1 cellular context compared by ENCODE assay signal in the genomic region with DNA sequence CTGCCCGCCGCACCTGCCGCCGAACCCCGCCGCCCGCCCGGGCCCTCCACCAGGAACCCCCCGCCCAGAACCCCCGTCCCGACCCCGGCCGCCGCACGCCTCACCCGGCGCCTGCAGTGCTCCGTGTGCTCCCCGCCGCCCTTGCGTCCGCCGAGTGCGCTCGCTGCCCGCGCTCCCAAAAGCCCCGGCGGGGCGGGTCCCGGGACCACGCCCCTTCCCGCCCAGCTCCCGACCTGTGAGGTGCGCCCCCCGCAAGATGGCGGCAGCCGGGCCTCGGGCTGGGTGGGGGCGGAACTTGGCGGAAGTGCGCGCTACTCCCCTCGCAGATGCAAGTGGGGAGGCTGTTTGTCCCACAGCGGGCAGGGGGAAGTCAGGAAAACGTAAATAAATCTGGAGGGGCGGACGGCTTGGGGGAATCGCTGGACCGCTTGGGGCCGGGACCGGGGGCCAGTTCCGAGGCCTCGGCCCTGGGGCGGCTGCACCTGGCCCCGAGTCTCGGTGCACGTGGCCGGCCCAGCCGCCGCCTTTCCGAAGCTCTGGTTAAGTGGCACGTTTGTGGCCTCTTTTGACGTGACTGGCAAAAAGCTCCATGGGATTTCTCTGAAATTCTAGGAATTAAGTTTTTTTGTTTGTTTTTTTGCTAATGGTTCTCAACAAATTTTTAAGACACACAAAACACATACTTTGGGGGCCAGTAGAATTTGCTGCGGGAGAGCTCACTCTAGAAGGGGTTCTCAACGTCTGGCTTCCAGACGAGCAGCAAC.
A peak's percentile ranks its signal among the peaks of the same experiment; 100 is the strongest.
TF ChIP-seq lines count a peak whose summit lies in the region.

Gene EZR, minus strand, starts transcription at position 156 of the 764 bp plus-strand sequence. CDS start 1,275 bp downstream, outside the sequence.

TF ChIP-seq in K562, 482 proteins besides CTCF, POLR2A, EP300 and RAD21 (continued from another document and continues in another):
- TF ChIP-seq FOXK1 (CRISPR knock-in tag; IDR thresholded peaks at IDR 0.05; ENCODE audit: borderline replicate concordance) (peak; percentile 98), NFIC (IDR thresholded peaks at IDR 0.05) (no peak; the same call in 1 of the 2 replicates), CTBP1 (IDR thresholded peaks at IDR 0.05; ENCODE audit: borderline replicate concordance) (peak; percentile 93), NFYB (IDR thresholded peaks at IDR 0.05; ENCODE audit: extremely low read depth, insufficient read length) (no peak), DEAF1 (CRISPR knock-in tag; IDR thresholded peaks at IDR 0.05) (peak; percentile 44; the same call in 1 of the 2 replicates), HDAC6 (IDR thresholded peaks at IDR 0.05; ENCODE audit: low read depth, low read length) (no peak), ARID3A (IDR thresholded peaks at IDR 0.05; ENCODE audit: borderline replicate concordance, low read depth, low read length) (no peak), FOXA1 (IDR thresholded peaks at IDR 0.05; ENCODE audit: borderline replicate concordance) (no peak), LEF1 (IDR thresholded peaks at IDR 0.05) (0 out of 2 replicates have a peak, but pooled peaks have one; percentile 18), MECOM (CRISPR knock-in tag; IDR thresholded peaks at IDR 0.05) (0 out of 2 replicates have a peak, but pooled peaks have one; percentile 66), GTF2F1 (IDR thresholded peaks at IDR 0.05; ENCODE audit: low read depth, low read length) (peak; percentile 58), CBX1 (IDR thresholded peaks at IDR 0.05; ENCODE audit: low read depth) (peak; percentile 88; the same call in 1 of the 2 replicates), SP2 (IDR thresholded peaks at IDR 0.05; ENCODE audit: extremely low read depth, low read depth, low read length, poor library complexity, severe bottlenecking) (no peak), C11orf30 (IDR thresholded peaks at IDR 0.05; ENCODE audit: low read depth) (no peak), CXXC5 (CRISPR knock-in tag; IDR thresholded peaks at IDR 0.05) (peak; percentile 93), NCOR1 (IDR thresholded peaks at IDR 0.05) (peak; percentile 47; the same call in 1 of the 2 replicates), PREB (CRISPR knock-in tag; IDR thresholded peaks at IDR 0.05) (no peak), ZC3H4 (CRISPR knock-in tag; IDR thresholded peaks at IDR 0.05; ENCODE audit: borderline replicate concordance) (no peak; the same call in 1 of the 2 replicates), EHMT2 (IDR thresholded peaks at IDR 0.05) (no peak), ZSCAN32 (CRISPR knock-in tag; IDR thresholded peaks at IDR 0.05) (no peak), ATF4 (CRISPR knock-in tag; IDR thresholded peaks at IDR 0.05) (no peak; the same call in 1 of the 2 replicates), ZFP30 (CRISPR knock-in tag; IDR thresholded peaks at IDR 0.05; ENCODE audit: borderline replicate concordance) (no peak), ZNF431 (CRISPR knock-in tag; IDR thresholded peaks at IDR 0.05) (peak; percentile 87), SP1 (CRISPR knock-in tag; IDR thresholded peaks at IDR 0.05) (peak; percentile 91), ZNF3 (CRISPR knock-in tag; IDR thresholded peaks at IDR 0.05) (no peak), RNF2 (IDR thresholded peaks at IDR 0.05) (peak; percentile 45), GATAD2A (IDR thresholded peaks at IDR 0.05) (0 out of 2 replicates have a peak, but pooled peaks have one; percentile 71), KAT7 (CRISPR knock-in tag; IDR thresholded peaks at IDR 0.05; ENCODE audit: borderline replicate concordance) (peak; percentile 97), HIVEP1 (CRISPR knock-in tag; IDR thresholded peaks at IDR 0.05) (peak; percentile 81), SNRNP70 (optimal IDR thresholded peaks at IDR 0.05; ENCODE audit: low read depth, low read length) (no peak), PRDM10 (IDR thresholded peaks at IDR 0.05; ENCODE audit: partially characterized antibody) (no peak)
- TF ChIP-seq, protein P1, sequence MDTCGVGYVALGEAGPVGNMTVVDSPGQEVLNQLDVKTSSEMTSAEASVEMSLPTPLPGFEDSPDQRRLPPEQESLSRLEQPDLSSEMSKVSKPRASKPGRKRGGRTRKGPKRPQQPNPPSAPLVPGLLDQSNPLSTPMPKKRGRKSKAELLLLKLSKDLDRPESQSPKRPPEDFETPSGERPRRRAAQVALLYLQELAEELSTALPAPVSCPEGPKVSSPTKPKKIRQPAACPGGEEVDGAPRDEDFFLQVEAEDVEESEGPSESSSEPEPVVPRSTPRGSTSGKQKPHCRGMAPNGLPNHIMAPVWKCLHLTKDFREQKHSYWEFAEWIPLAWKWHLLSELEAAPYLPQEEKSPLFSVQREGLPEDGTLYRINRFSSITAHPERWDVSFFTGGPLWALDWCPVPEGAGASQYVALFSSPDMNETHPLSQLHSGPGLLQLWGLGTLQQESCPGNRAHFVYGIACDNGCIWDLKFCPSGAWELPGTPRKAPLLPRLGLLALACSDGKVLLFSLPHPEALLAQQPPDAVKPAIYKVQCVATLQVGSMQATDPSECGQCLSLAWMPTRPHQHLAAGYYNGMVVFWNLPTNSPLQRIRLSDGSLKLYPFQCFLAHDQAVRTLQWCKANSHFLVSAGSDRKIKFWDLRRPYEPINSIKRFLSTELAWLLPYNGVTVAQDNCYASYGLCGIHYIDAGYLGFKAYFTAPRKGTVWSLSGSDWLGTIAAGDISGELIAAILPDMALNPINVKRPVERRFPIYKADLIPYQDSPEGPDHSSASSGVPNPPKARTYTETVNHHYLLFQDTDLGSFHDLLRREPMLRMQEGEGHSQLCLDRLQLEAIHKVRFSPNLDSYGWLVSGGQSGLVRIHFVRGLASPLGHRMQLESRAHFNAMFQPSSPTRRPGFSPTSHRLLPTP (IDR thresholded peaks at IDR 0.05; ENCODE audit: borderline replicate concordance, extremely low read depth, insufficient read length), result no peak
- TF ChIP-seq, protein P2, sequence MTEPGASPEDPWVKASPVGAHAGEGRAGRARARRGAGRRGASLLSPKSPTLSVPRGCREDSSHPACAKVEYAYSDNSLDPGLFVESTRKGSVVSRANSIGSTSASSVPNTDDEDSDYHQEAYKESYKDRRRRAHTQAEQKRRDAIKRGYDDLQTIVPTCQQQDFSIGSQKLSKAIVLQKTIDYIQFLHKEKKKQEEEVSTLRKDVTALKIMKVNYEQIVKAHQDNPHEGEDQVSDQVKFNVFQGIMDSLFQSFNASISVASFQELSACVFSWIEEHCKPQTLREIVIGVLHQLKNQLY (CRISPR knock-in tag; conservative IDR thresholded peaks at IDR 0.05), result no peak; a peak in 1 of 4 replicates
